In the genomic region with DNA sequence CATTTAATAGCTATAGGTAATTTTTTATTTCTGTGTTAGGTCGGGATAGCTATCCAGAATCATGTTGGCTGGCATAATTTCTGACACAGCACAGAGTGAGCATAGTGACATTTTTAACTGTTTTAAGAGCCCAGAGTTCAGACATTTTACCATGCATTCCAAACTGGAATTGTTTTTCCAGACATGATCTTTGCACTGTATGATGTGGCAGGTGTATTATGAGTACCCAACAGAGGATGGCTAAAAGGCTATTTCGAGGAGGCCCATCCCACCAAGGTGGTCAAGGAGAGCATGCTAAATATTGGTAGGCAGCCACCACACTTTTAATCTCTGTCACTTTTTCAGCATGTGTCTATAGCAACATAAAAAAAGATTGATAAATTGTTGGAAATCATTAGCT, we compare ENCODE assay signal across 7 cellular contexts.
"Had no signal": no experiment of that assay in that cellular context is flagged by ENCODE, and none has a peak within 500 bp of the region (broad histone marks: within the 10 kb centered on the region; RNA-seq: fewer than 3 reads in every experiment).

No MANE protein-coding gene starts in this region.

- ATAC-seq: K562 had no signal

- FAIRE-seq: HTR-8/SVneo, K562 had no signal

- H3K9ac ChIP-seq: KMS-11 had no signal

- H3K4me2 ChIP-seq: KMS-11 had no signal

- DNase-seq: IMR-90, KBM-7, KG1 had no signal

- H3K27ac ChIP-seq: HL-60, KMS-11 had no signal

- H3K4me3 ChIP-seq: K562 had no signal
